ENCODE assay signal across 16 cellular contexts in genomic region chr9:136835932-136836901, GRCh38. TPM values are rescaled to one million over a fixed set of nuclear protein-coding genes. Genes with fewer than 3 reads are reported as not detected.
DNase-seq lines count a peak whose midpoint lies in the region; FAIRE-seq and TF ChIP-seq lines count a peak whose summit lies in the region.
"Had no signal": no experiment of that assay in that cellular context is flagged by ENCODE, and none has a peak within 500 bp of the region (broad histone marks: within the 10 kb centered on the region; RNA-seq: fewer than 3 reads in every experiment).

No MANE protein-coding gene starts in this region.

- H3K4me3 ChIP-seq in BE2C (ENCODE audit: low read depth, low read length): no peak overlapping the region
- no peak overlapping the region for H3K4me3 ChIP-seq in NT2/D1 (ENCODE audit: insufficient read length, low read depth)
- H3K4me3 ChIP-seq in kidney (ENCODE audit: low read length in 2 of 2): no peak overlapping the region

- FAIRE-seq in kidney (lab: Jason Lieb, UNC): no peak
- FAIRE-seq: D721Med, G401.6, GM19239, HTR-8/SVneo had no signal

- TF ChIP-seq CTCF in BE2C (IDR thresholded peaks at IDR 0.05; ENCODE audit: low read depth, low read length) (no peak), kidney (IDR thresholded peaks at IDR 0.05; ENCODE audit: borderline replicate concordance, extremely low read depth, insufficient read depth) (no peak)

- DNase-seq in BE2C (peak; percentile 21), NT2/D1 (ENCODE audit: low read depth, low spot score) (no peak), kidney (peak; percentile 63), epidermal melanocyte (ENCODE audit: insufficient read length, low spot score) (no peak), HuH-7.5 (ENCODE audit: low spot score) (no peak), OCI-M2 (lab: John Stamatoyannopoulos, UW; ENCODE audit: unreplicated experiment) (no peak)
- DNase-seq: DMS79 treated with DMSO at 0.1 percent for 48 hours, NCI-H1092, NCI-H187, NCI-H446, SHP77 treated with DMSO at 0.1 percent for 48 hours had no signal

- H3K9ac ChIP-seq in NT2/D1 (ENCODE audit: insufficient read length, low read depth) (peak overlapping the region; percentile 17), kidney (ENCODE audit: low read length in 2 of 2) (no peak overlapping the region)
- H3K9ac ChIP-seq: KMS-11 had no signal

- no peaks in the 10 kb centered on the region for H3K9me3 ChIP-seq in BE2C
- no peaks in the 10 kb centered on the region for H3K9me3 ChIP-seq in NT2/D1 (ENCODE audit: insufficient read depth, low read length)
- no peaks in the 10 kb centered on the region for H3K9me3 ChIP-seq in kidney (ENCODE audit: control insufficient read depth in 1 of 2, low read length in 2 of 2)

- peaks cover 19% of the 10 kb centered on the region for H3K4me1 ChIP-seq in BE2C
- H3K4me1 ChIP-seq in NT2/D1 (ENCODE audit: insufficient read depth, insufficient read length): peaks cover 36% of the 10 kb centered on the region
- H3K4me1 ChIP-seq in kidney (ENCODE audit: control insufficient read depth in 1 of 2, insufficient read depth in 1 of 2, low read depth in 1 of 2, low read length in 2 of 2): peaks cover 0 to 8% of the 10 kb centered on the region in 2 donors

- intact Hi-C loops in kidney (cut with DNase I): no loop called here

- no peaks in the 10 kb centered on the region for H3K27me3 ChIP-seq in BE2C
- H3K27me3 ChIP-seq in NT2/D1 (ENCODE audit: insufficient read depth, insufficient read length): no peaks in the 10 kb centered on the region

- peaks cover 66% of the 10 kb centered on the region for H3K36me3 ChIP-seq in BE2C
- H3K36me3 ChIP-seq in NT2/D1 (ENCODE audit: insufficient read depth, insufficient read length, low read length): peaks cover 78% of the 10 kb centered on the region
- no peaks in the 10 kb centered on the region for H3K36me3 ChIP-seq in kidney (ENCODE audit: control insufficient read depth in 1 of 2, insufficient read depth in 2 of 2, low read length in 2 of 2)

- no peak overlapping the region for H3K27ac ChIP-seq in kidney (ENCODE audit: low read depth in 2 of 2, low read length in 2 of 2)
- H3K27ac ChIP-seq: KMS-11 had no signal

RNA-seq across cellular contexts. Expression of gene AJM1, which starts 6.1 kb away (rescaled TPM):
- 37.9 TPM for polyA plus RNA-seq in BE2C (2012; ENCODE audit: insufficient read depth, insufficient read length, low read depth)
- 5.3 TPM for total RNA-seq in kidney
- 2.5 TPM for polyA plus RNA-seq in kidney (ENCODE audit: insufficient read depth, low read depth, low replicate concordance)

RNA-seq across cellular contexts. Expression of gene PHPT1, which starts 13.0 kb away (rescaled TPM):
- 544 TPM for polyA plus RNA-seq in BE2C (2012; ENCODE audit: insufficient read depth, insufficient read length, low read depth)
- 108 TPM for total RNA-seq in kidney
- 283 TPM for polyA plus RNA-seq in kidney (ENCODE audit: insufficient read depth, low read depth, low replicate concordance)

RNA-seq across cellular contexts. Expression of gene MAMDC4, which starts 15.9 kb away (rescaled TPM):
- polyA plus RNA-seq in BE2C (2012; ENCODE audit: insufficient read depth, insufficient read length, low read depth): 4.4 TPM
- total RNA-seq in kidney: 8.1 TPM
- polyA plus RNA-seq in kidney (ENCODE audit: insufficient read depth, low read depth, low replicate concordance): 5.8 TPM

RNA-seq across cellular contexts. Expression of gene RABL6, which starts 28.5 kb away (rescaled TPM):
- 164 TPM for polyA plus RNA-seq in BE2C (2012; ENCODE audit: insufficient read depth, insufficient read length, low read depth)
- total RNA-seq in kidney: 70.3 TPM
- polyA plus RNA-seq in kidney (ENCODE audit: insufficient read depth, low read depth, low replicate concordance): 60.4 TPM

RNA-seq across cellular contexts. Expression of gene EDF1, which starts 29.9 kb away (rescaled TPM):
- 1,797 TPM for polyA plus RNA-seq in BE2C (2012; ENCODE audit: insufficient read depth, insufficient read length, low read depth)
- total RNA-seq in kidney: 316 TPM
- 888 TPM for polyA plus RNA-seq in kidney (ENCODE audit: insufficient read depth, low read depth, low replicate concordance)

Comparison
In these comparisons a context has a peak if more than half of its experiments do, and no peak if none do; other contexts are left out.
1. DNase-seq: peak in BE2C (single experiment) and kidney (single experiment); none in NT2/D1 (single experiment), epidermal melanocyte (single experiment), HuH-7.5 (single experiment) and OCI-M2 (single experiment).